In the genomic region with DNA sequence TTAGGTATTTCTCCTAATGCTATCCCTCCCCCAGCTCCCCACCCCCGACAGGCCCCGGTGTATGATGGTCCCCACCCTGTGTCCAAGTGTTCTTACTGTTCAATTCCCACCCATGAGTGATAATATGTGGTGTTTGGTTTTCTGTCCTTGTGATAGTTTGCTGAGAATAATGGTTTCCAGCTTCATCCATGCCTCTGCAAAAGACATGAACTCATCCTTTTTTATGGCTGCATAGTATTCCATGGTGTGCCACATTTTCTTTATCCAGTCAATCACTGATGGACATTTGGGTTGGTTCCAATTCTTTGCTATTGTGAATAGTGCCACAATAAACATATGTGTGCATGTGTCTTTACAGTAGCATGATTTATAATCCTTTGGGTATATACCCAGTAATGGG, we compare ENCODE assay signal across 4 cellular contexts. TPM values are rescaled to one million over a fixed set of nuclear protein-coding genes. Genes with fewer than 3 reads are reported as not detected.
"Had no signal": no experiment of that assay in that cellular context is flagged by ENCODE, and none has a peak within 500 bp of the region (broad histone marks: within the 10 kb centered on the region; RNA-seq: fewer than 3 reads in every experiment).

No MANE protein-coding gene starts in this region.

RNA-seq across cellular contexts. Expression of a gene that starts 45.4 kb away (rescaled TPM):
- total RNA-seq: mononuclear cell; naive thymus-derived CD4-positive, alpha-beta T cell had no signal
- polyA plus RNA-seq: immature natural killer cell; mammary epithelial cell; naive thymus-derived CD4-positive, alpha-beta T cell had no signal
